8 cellular contexts compared by ENCODE assay signal in genomic region chr3:187777331-187778046, GRCh38. TPM values are rescaled to one million over a fixed set of nuclear protein-coding genes. Genes with fewer than 3 reads are reported as not detected.
A peak's percentile ranks its signal among the peaks of the same experiment; 100 is the strongest.
DNase-seq lines count a peak whose midpoint lies in the region; ATAC-seq, FAIRE-seq and TF ChIP-seq lines count a peak whose summit lies in the region.

No MANE protein-coding gene starts in this region.

- no peaks in the 10 kb centered on the region for H3K36me3 Mint-ChIP-seq in T-cell
- H3K36me3 Mint-ChIP-seq in stimulated activated naive B cell treated with anti-CD40 and anti-IgM and Interleukin-4, amounts not matched to agents 10 μg/mL and 1 μg/mL and 100 μg/mL, for 72 hours, result no peaks in the 10 kb centered on the region

- POLR2A ChIA-PET in T-cell (lab: Charles Lee), result interaction anchor here in 1 of 2 donors (1.2 kb wide), 1 partner anchor 32 kb away, joined by 4 read pairs; the partner anchor contains the start of gene BCL6
- POLR2A ChIA-PET in endothelial cell of umbilical vein (lab: Charles Lee), result no interaction called here

- DNase-seq in GDM1 (lab: John Stamatoyannopoulos, UW) (peak; percentile 82), T-cell (peak in 20 of 34 experiments; percentile 5 to 33 (median 16)), endothelial cell of umbilical vein (ENCODE audit: low read depth, low spot score) (peak; percentile 6), C1 segment of cervical spinal cord (lab: John Stamatoyannopoulos, UW) (no peak), GM19239 (ENCODE audit: insufficient read length, low spot score) (no peak), MG63 (no peak)
- DNase-seq in stimulated activated naive B cell treated with anti-CD40 and anti-IgM and Interleukin-4, amounts not matched to agents 10 μg/mL and 1 μg/mL and 100 μg/mL, for 72 hours, result peak; percentile 46

- H3K9me3 ChIP-seq in endothelial cell of umbilical vein (replicated peaks; ENCODE audit: control insufficient read depth, insufficient read depth, low read length) (no peaks in the 10 kb centered on the region), MG63 (no peaks in the 10 kb centered on the region)

- TF ChIP-seq CTCF in endothelial cell of umbilical vein (IDR thresholded peaks at IDR 0.05; ENCODE audit: extremely low read depth in 1 of 2, insufficient read depth in 1 of 2, low read depth in 1 of 2, low read length in 2 of 2), result no peak

- H3K4me1 ChIP-seq in endothelial cell of umbilical vein (ENCODE audit: control insufficient read depth, extremely low read depth, insufficient read depth, low read length), result peaks cover 2% of the 10 kb centered on the region

- peak overlapping the region; percentile 11 for H2AFZ ChIP-seq in endothelial cell of umbilical vein (ENCODE audit: low read depth, low read length)

- no peak overlapping the region for H3K9ac ChIP-seq in endothelial cell of umbilical vein (replicated peaks; ENCODE audit: extremely low read depth, insufficient read depth, low read length)

- peaks cover 0 to 7% of the 10 kb centered on the region in 2 experiments for H3K27me3 ChIP-seq in endothelial cell of umbilical vein (ENCODE audit: control insufficient read depth in 2 of 2, insufficient read depth in 2 of 2, low read length in 2 of 2)
- H3K27me3 ChIP-seq in MG63, result no peaks in the 10 kb centered on the region

- H3K79me2 ChIP-seq in endothelial cell of umbilical vein (ENCODE audit: control insufficient read depth, insufficient read depth, low read length), result no peaks in the 10 kb centered on the region

- no peak overlapping the region for H3K4me3 ChIP-seq in endothelial cell of umbilical vein (replicated peaks in 1 of 3; ENCODE audit: insufficient read depth in 1 of 3, low read depth in 1 of 3, low read length in 3 of 3)
- no peak overlapping the region for H3K4me3 ChIP-seq in MG63

- peak overlapping the region; percentile 18 to 51 (median 28) for H3K4me3 Mint-ChIP-seq in T-cell
- H3K4me3 Mint-ChIP-seq in stimulated activated naive B cell treated with anti-CD40 and anti-IgM and Interleukin-4, amounts not matched to agents 10 μg/mL and 1 μg/mL and 100 μg/mL, for 72 hours, result peak overlapping the region; percentile 30 to 34

- peaks cover 15 to 40% (median 23%) of the 10 kb centered on the region in 3 donors for H3K4me1 Mint-ChIP-seq in T-cell
- H3K4me1 Mint-ChIP-seq in stimulated activated naive B cell treated with anti-CD40 and anti-IgM and Interleukin-4, amounts not matched to agents 10 μg/mL and 1 μg/mL and 100 μg/mL, for 72 hours, result peaks cover 28 to 33% of the 10 kb centered on the region in 2 donors

- ATAC-seq in HG02981 (IDR thresholded peaks at IDR 0.05; ENCODE audit: unreplicated experiment) (peak; percentile 42), T-cell (replicated peaks in 1 of 4) (peak; percentile 90 to 98 (median 95))
- ATAC-seq in stimulated activated naive B cell treated with anti-CD40 and anti-IgM and Interleukin-4, amounts not matched to agents 10 μg/mL and 1 μg/mL and 100 μg/mL, for 72 hours (replicated peaks), result peak; percentile 82 to 84

- FAIRE-seq in endothelial cell of umbilical vein (lab: Jason Lieb, UNC) (peak; percentile 65), GM19239 (lab: Jason Lieb, UNC) (no peak)

- dilution Hi-C loops in endothelial cell of umbilical vein (cut with MboI; ENCODE audit: extremely low pct_ligation_motif_present, low sequenced_read_pairs), result no loop called here

- H3K4me2 ChIP-seq in endothelial cell of umbilical vein (ENCODE audit: insufficient read depth, low read length), result peak overlapping the region; percentile 12

- H3K36me3 ChIP-seq in endothelial cell of umbilical vein (ENCODE audit: control insufficient read depth in 2 of 2, extremely low read depth in 1 of 2, insufficient read depth in 2 of 2, low read length in 2 of 2), result no peaks in the 10 kb centered on the region
- no peaks in the 10 kb centered on the region for H3K36me3 ChIP-seq in MG63

- no peaks in the 10 kb centered on the region for H3K9me1 ChIP-seq in endothelial cell of umbilical vein (replicated peaks; ENCODE audit: control insufficient read depth, extremely low read depth, insufficient read depth, low read length)

- CTCF ChIA-PET in T-cell (lab: Charles Lee), result interaction anchor here in 1 of 2 donors (0.5 to 1.0 kb wide), 4 partner anchors 22 to 1365 kb away, joined by 3 read pairs; no protein-coding TSS in a partner anchor
- CTCF ChIA-PET in endothelial cell of umbilical vein (lab: Charles Lee), result interaction anchor here (1.1 kb wide), 1 partner anchor 30 kb away, joined by 3 read pairs; no protein-coding TSS in a partner anchor

- peak overlapping the region; percentile 85 to 96 for H3K27ac Mint-ChIP-seq in T-cell
- H3K27ac Mint-ChIP-seq in stimulated activated naive B cell treated with anti-CD40 and anti-IgM and Interleukin-4, amounts not matched to agents 10 μg/mL and 1 μg/mL and 100 μg/mL, for 72 hours, result peak overlapping the region; percentile 92

- TF ChIP-seq POLR2A in endothelial cell of umbilical vein (IDR thresholded peaks at IDR 0.05; ENCODE audit: low read depth, low read length), result no peak

- H3K27ac ChIP-seq in endothelial cell of umbilical vein (ENCODE audit: insufficient read depth, low read depth, low read length), result no peak overlapping the region

- BruUV-seq in endothelial cell of umbilical vein (replicated peaks; lab: Mats Ljungman, UMichigan), result no TSS peak

- H3K27me3 Mint-ChIP-seq in T-cell, result peaks cover 0 to 2% of the 10 kb centered on the region in 2 donors
- H3K27me3 Mint-ChIP-seq in stimulated activated naive B cell treated with anti-CD40 and anti-IgM and Interleukin-4, amounts not matched to agents 10 μg/mL and 1 μg/mL and 100 μg/mL, for 72 hours, result peaks cover 0 to 4% of the 10 kb centered on the region in 2 donors

- no peaks in the 10 kb centered on the region for H4K20me1 ChIP-seq in endothelial cell of umbilical vein (replicated peaks; ENCODE audit: control insufficient read depth, extremely low read depth, insufficient read depth, low read length)

- intact Hi-C loops in endothelial cell of umbilical vein (cut with micrococcal nuclease), result no loop called here

- H3K9me3 Mint-ChIP-seq in T-cell, result no peaks in the 10 kb centered on the region
- no peaks in the 10 kb centered on the region for H3K9me3 Mint-ChIP-seq in stimulated activated naive B cell treated with anti-CD40 and anti-IgM and Interleukin-4, amounts not matched to agents 10 μg/mL and 1 μg/mL and 100 μg/mL, for 72 hours

TF ChIP-seq in endothelial cell of umbilical vein, 7 proteins besides CTCF, POLR2A, EP300 and RAD21:
- no peak for TF ChIP-seq GATA2 (IDR thresholded peaks at IDR 0.05; ENCODE audit: insufficient read depth, insufficient read length, low read depth, low read length)
- TF ChIP-seq MAX (IDR thresholded peaks at IDR 0.05; ENCODE audit: insufficient read depth, insufficient read length), result no peak
- no peak for TF ChIP-seq EZH2 (IDR thresholded peaks at IDR 0.05; ENCODE audit: borderline replicate concordance, low read depth, low read length, severe bottlenecking)
- TF ChIP-seq POLR2AphosphoS5 (IDR thresholded peaks at IDR 0.05; ENCODE audit: insufficient read depth, low read depth, low read length), result no peak
- TF ChIP-seq MYC (IDR thresholded peaks at IDR 0.05; ENCODE audit: low read depth, low read length), result no peak
- TF ChIP-seq JUN (IDR thresholded peaks at IDR 0.05; ENCODE audit: borderline replicate concordance, insufficient read depth, insufficient read length, low read depth), result peak; percentile 20
- TF ChIP-seq FOS (IDR thresholded peaks at IDR 0.05; ENCODE audit: borderline replicate concordance, insufficient read depth, low read length), result peak; percentile 65

RNA-seq across cellular contexts. Expression of gene BCL6, which starts 32.2 kb away (rescaled TPM):
- total RNA-seq in T-cell (10 to 100 TPM; 16.8 to 31.1 (median 27.7) TPM), endothelial cell of umbilical vein (9.6 and 12.1 TPM in 2 replicates)
- polyA plus RNA-seq in endothelial cell of umbilical vein, result 3.8 and 6.9 TPM in 2 replicates
- 4.3 and 4.5 TPM in 2 replicates for polyA plus RNA-seq in endothelial cell of umbilical vein (2011; cell fraction: cytosol; rRNA removed)
- 34.1 and 35.0 TPM in 2 replicates for polyA plus RNA-seq in endothelial cell of umbilical vein (2011; cell fraction: nucleus; rRNA removed)
- 20.2 and 33.4 TPM in 2 replicates for polyA plus RNA-seq in endothelial cell of umbilical vein (2012)
- 13.7 and 18.2 TPM in 2 replicates for polyA minus RNA-seq in endothelial cell of umbilical vein
- polyA minus RNA-seq in endothelial cell of umbilical vein (2011; cell fraction: cytosol; rRNA and poly(A)+ RNA removed), result 4.2 TPM
- 35.8 and 58.8 TPM in 2 replicates for polyA minus RNA-seq in endothelial cell of umbilical vein (2011; cell fraction: nucleus; rRNA and poly(A)+ RNA removed)
- total RNA-seq in MG63 (2014; rRNA removed; shearing (Covaris generic); ENCODE audit: low replicate concordance), result 5.5 and 6.2 TPM in 2 replicates

Comparison
In these comparisons a context has a peak if more than half of its experiments do, and no peak if none do; other contexts are left out.
1. DNase-seq: peak in GDM1 (single experiment), T-cell (20 of 34), endothelial cell of umbilical vein (single experiment) and stimulated activated naive B cell treated with anti-CD40 and anti-IgM and Interleukin-4, amounts not matched to agents 10 μg/mL and 1 μg/mL and 100 μg/mL, for 72 hours (single experiment); none in C1 segment of cervical spinal cord (0 of 14), GM19239 (single experiment) and MG63 (single experiment).
2. ATAC-seq: peak in every context shown above with its lines; median percentile 95 in T-cell; 83 in stimulated activated naive B cell treated with anti-CD40 and anti-IgM and Interleukin-4, amounts not matched to agents 10 μg/mL and 1 μg/mL and 100 μg/mL, for 72 hours; 42 in HG02981.